ENCODE assay signal across 7 cellular contexts in genomic region chr18:13339653-13340052, GRCh38.
"Had no signal": no experiment of that assay in that cellular context is flagged by ENCODE, and none has a peak within 500 bp of the region (broad histone marks: within the 10 kb centered on the region; RNA-seq: fewer than 3 reads in every experiment).

No MANE protein-coding gene starts in this region.

- ATAC-seq: K562 had no signal

- DNase-seq: GM23248, GOT3, H9, HCEC 1CT had no signal

- H3K4me3 ChIP-seq: GM23248, K562 had no signal

- H3K9ac ChIP-seq: GM23248 had no signal

- FAIRE-seq: H54, HTR-8/SVneo, K562 had no signal

- H3K27ac ChIP-seq: GM23248 had no signal

- H2AFZ ChIP-seq: GM23248 had no signal
